Comparison of ENCODE assay signal across 10 cellular contexts in genomic region chr20:35111141-35111888, GRCh38. TPM values are rescaled to one million over a fixed set of nuclear protein-coding genes. Genes with fewer than 3 reads are reported as not detected.
DNase-seq lines count a peak whose midpoint lies in the region; ATAC-seq and TF ChIP-seq lines count a peak whose summit lies in the region.
"Had no signal": no experiment of that assay in that cellular context is flagged by ENCODE, and none has a peak within 500 bp of the region (broad histone marks: within the 10 kb centered on the region; RNA-seq: fewer than 3 reads in every experiment).

No MANE protein-coding gene starts in this region.

- no peak overlapping the region for H3K4me3 ChIP-seq in esophagus squamous epithelium
- H3K4me3 ChIP-seq: lung had no signal

- 61 to 74% methylated on average over 4 of the region's 4 CpGs for WGBS in esophagus squamous epithelium, 2 donors

- peaks cover 5 to 29% (median 10%) of the 10 kb centered on the region in 3 donors for H3K36me3 ChIP-seq in esophagus squamous epithelium

- no peak overlapping the region for H3K27ac ChIP-seq in esophagus squamous epithelium

- intact Hi-C loops in activated B cell treated with CpG ODN at 0.5 μM for 24 hours (cut with micrococcal nuclease) (no loop called here), left ventricle myocardium superior (cut with micrococcal nuclease) (no loop called here), esophagus squamous epithelium (cut with DNase I) (no loop called here)

- CTCF ChIA-PET in activated B cell treated with CpG ODN at 0.5 μM for 24 hours (lab: Charles Lee) = interaction anchor here (1.2 kb wide), 1 partner anchor 15 kb away, joined by 5 read pairs; no protein-coding TSS in a partner anchor

- POLR2A ChIA-PET in activated B cell treated with CpG ODN at 0.5 μM for 24 hours (lab: Charles Lee) = interaction anchor here (0.7 kb wide), 1 partner anchor 19 kb away, joined by 3 read pairs; no protein-coding TSS in a partner anchor

- no peaks in the 10 kb centered on the region for H3K27me3 Mint-ChIP-seq in activated B cell treated with CpG ODN at 0.5 μM for 24 hours
- H3K27me3 Mint-ChIP-seq: activated naive CD8-positive, alpha-beta T cell treated with anti-CD3 and anti-CD28 coated beads, Interleukin-2, amount 10 ng/mL, durations not matched to agents 7 days and 5 days had no signal

- no peak for ATAC-seq in activated B cell treated with CpG ODN at 0.5 μM for 24 hours (ENCODE audit: low read depth)
- peak; percentile 74 for ATAC-seq in left ventricle myocardium superior
- ATAC-seq in HG03439 (IDR thresholded peaks at IDR 0.05; ENCODE audit: unreplicated experiment) = no peak

- H3K4me1 ChIP-seq in esophagus squamous epithelium = no peaks in the 10 kb centered on the region

- peak; percentile 87 for DNase-seq in AG08395 (ENCODE audit: low spot score)
- peak; percentile 28 for DNase-seq in GOT3 (lab: John Stamatoyannopoulos, UW)
- no peak for DNase-seq in activated B cell treated with CpG ODN at 0.5 μM for 24 hours
- no peak for DNase-seq in left ventricle myocardium superior
- no peak for DNase-seq in esophagus squamous epithelium (lab: John Stamatoyannopoulos, UW)
- DNase-seq in HuH-7.5 (ENCODE audit: low spot score) = no peak
- DNase-seq in DMS153 treated with DMSO at 0.1 percent for 48 hours (lab: John Stamatoyannopoulos, UW; ENCODE audit: unreplicated experiment) = no peak
- DNase-seq: activated naive CD8-positive, alpha-beta T cell treated with anti-CD3 and anti-CD28 coated beads, Interleukin-2, amount 10 ng/mL, durations not matched to agents 7 days and 5 days had no signal

- peaks cover 47% of the 10 kb centered on the region for H3K36me3 Mint-ChIP-seq in activated B cell treated with CpG ODN at 0.5 μM for 24 hours (ENCODE audit: low read depth)

- H3K27ac Mint-ChIP-seq in activated B cell treated with CpG ODN at 0.5 μM for 24 hours = peak overlapping the region; percentile 47
- H3K27ac Mint-ChIP-seq: activated naive CD8-positive, alpha-beta T cell treated with anti-CD3 and anti-CD28 coated beads, Interleukin-2, amount 10 ng/mL, durations not matched to agents 7 days and 5 days had no signal

- H3K9me3 ChIP-seq in esophagus squamous epithelium = no peaks in the 10 kb centered on the region

- no peak overlapping the region for H3K4me3 Mint-ChIP-seq in activated B cell treated with CpG ODN at 0.5 μM for 24 hours
- H3K4me3 Mint-ChIP-seq: activated naive CD8-positive, alpha-beta T cell treated with anti-CD3 and anti-CD28 coated beads, Interleukin-2, amount 10 ng/mL, durations not matched to agents 7 days and 5 days had no signal

- H3K9me3 Mint-ChIP-seq in activated B cell treated with CpG ODN at 0.5 μM for 24 hours = no peaks in the 10 kb centered on the region
- H3K9me3 Mint-ChIP-seq: activated naive CD8-positive, alpha-beta T cell treated with anti-CD3 and anti-CD28 coated beads, Interleukin-2, amount 10 ng/mL, durations not matched to agents 7 days and 5 days had no signal

- TF ChIP-seq CTCF in activated B cell treated with CpG ODN at 0.5 μM for 24 hours (IDR thresholded peaks at IDR 0.05) (no peak), esophagus squamous epithelium (IDR thresholded peaks at IDR 0.05) (no peak)

- no peaks in the 10 kb centered on the region for H3K4me1 Mint-ChIP-seq in activated B cell treated with CpG ODN at 0.5 μM for 24 hours

- no peaks in the 10 kb centered on the region for H3K27me3 ChIP-seq in esophagus squamous epithelium

- no peak for TF ChIP-seq POLR2A in esophagus squamous epithelium (IDR thresholded peaks at IDR 0.05)

RNA-seq across cellular contexts. Expression of gene TRPC4AP, which starts 18.7 kb away (rescaled TPM):
- total RNA-seq in activated B cell treated with CpG ODN at 0.5 μM for 24 hours (58.3 and 60.2 TPM in 2 replicates), left ventricle myocardium superior (33.7 TPM), esophagus squamous epithelium (10 to 100 TPM; 35.2 to 50.4 (median 47.2) TPM)

RNA-seq across cellular contexts. Expression of gene EDEM2, which starts 35.8 kb away (rescaled TPM):
- total RNA-seq in activated B cell treated with CpG ODN at 0.5 μM for 24 hours = 23.0 and 24.4 TPM in 2 replicates
- total RNA-seq in left ventricle myocardium superior = 9.7 TPM
- total RNA-seq in esophagus squamous epithelium = 10 to 100 TPM; 12.5 to 17.5 (median 14.6) TPM

Comparison
In these comparisons a context has a peak if more than half of its experiments do, and no peak if none do; other contexts are left out.
1. DNase-seq: peak in AG08395 (single experiment) and GOT3 (single experiment); none in activated B cell treated with CpG ODN at 0.5 μM for 24 hours (single experiment), left ventricle myocardium superior (single experiment), esophagus squamous epithelium (single experiment), HuH-7.5 (single experiment) and DMS153 treated with DMSO at 0.1 percent for 48 hours (single experiment).